29 cellular contexts compared by ENCODE assay signal in genomic region chr11:115141221-115141620, GRCh38.
"Had no signal": no experiment of that assay in that cellular context is flagged by ENCODE, and none has a peak within 500 bp of the region (broad histone marks: within the 10 kb centered on the region; RNA-seq: fewer than 3 reads in every experiment).

No MANE protein-coding gene starts in this region.

- H3K36me3 Mint-ChIP-seq: activated CD8-positive, alpha-beta memory T cell treated with anti-CD3 and anti-CD28 coated beads, Interleukin-2, amount 10 ng/mL, durations not matched to agents 7 days and 5 days; activated naive CD4-positive, alpha-beta T cell treated with anti-CD3 and anti-CD28 coated beads, Interleukin-2, amount 10 ng/mL, durations not matched to agents 7 days and 5 days; activated naive CD8-positive, alpha-beta T cell had no signal

- H3K27me3 Mint-ChIP-seq: activated CD4-positive, alpha-beta memory T cell treated with anti-CD3 and anti-CD28 coated beads, Interleukin-2, amount 10 ng/mL, durations not matched to agents 7 days and 5 days; activated naive CD4-positive, alpha-beta T cell treated with anti-CD3 and anti-CD28 coated beads, Interleukin-2, amount 10 ng/mL, durations not matched to agents 7 days and 5 days; activated naive CD8-positive, alpha-beta T cell treated with anti-CD3 and anti-CD28 coated beads, Interleukin-2, amount 50 U/mL, for 24 hours had no signal

- DNase-seq: activated CD4-positive, alpha-beta memory T cell treated with anti-CD3 and anti-CD28 coated beads, Interleukin-2, amount 10 ng/mL, durations not matched to agents 7 days and 5 days; activated CD4-positive, alpha-beta T cell treated with anti-CD3 and anti-CD28 coated beads for 1 hour; activated CD4-positive, alpha-beta T cell treated with anti-CD3 and anti-CD28 coated beads for 48 hours; activated CD4-positive, CD25-positive, alpha-beta regulatory T cell; activated CD8-positive, alpha-beta memory T cell treated with anti-CD3 and anti-CD28 coated beads for 24 hours; activated CD8-positive, alpha-beta memory T cell treated with anti-CD3 and anti-CD28 coated beads, Interleukin-2, amount 10 ng/mL, durations not matched to agents 7 days and 5 days; activated CD8-positive, alpha-beta memory T cell treated with anti-CD3 and anti-CD28 coated beads, Interleukin-2, amount 50 U/mL, for 48 hours; activated effector memory CD4-positive, alpha-beta T cell treated with Interleukin-2 at 50 U/mL for 16 hours; activated naive CD4-positive, alpha-beta T cell treated with anti-CD3 and anti-CD28 coated beads, Interleukin-2, amount 10 ng/mL, durations not matched to agents 7 days and 5 days; activated naive CD8-positive, alpha-beta T cell treated with anti-CD3 and anti-CD28 coated beads, Interleukin-2, amount 50 U/mL, for 24 hours; activated T-cell treated with anti-CD3 and anti-CD28 coated beads, Interleukin-2, amount 50 U/mL, for 48 hours; anterior cingulate cortex; brain microvascular endothelial cell; central memory CD4-positive, alpha-beta T cell; Kasumi-1; MM.1S; MV-4-11; NCI-H1092; NCI-H1436 treated with DMSO at 0.1 percent for 48 hours; NCI-H187 treated with DMSO at 0.1 percent for 48 hours; NCI-H2081; NCI-H226; NCI-H524; SHP77; SJCRH30; T1000; WERI-Rb-1 had no signal

- H3K4me3 Mint-ChIP-seq: activated CD4-positive, alpha-beta memory T cell treated with anti-CD3 and anti-CD28 coated beads, Interleukin-2, amount 10 ng/mL, durations not matched to agents 7 days and 5 days; activated CD8-positive, alpha-beta memory T cell treated with anti-CD3 and anti-CD28 coated beads, Interleukin-2, amount 10 ng/mL, durations not matched to agents 7 days and 5 days; activated naive CD4-positive, alpha-beta T cell treated with anti-CD3 and anti-CD28 coated beads, Interleukin-2, amount 10 ng/mL, durations not matched to agents 7 days and 5 days; activated naive CD8-positive, alpha-beta T cell; activated naive CD8-positive, alpha-beta T cell treated with anti-CD3 and anti-CD28 coated beads, Interleukin-2, amount 50 U/mL, for 24 hours had no signal

- H3K9me3 Mint-ChIP-seq: activated CD4-positive, alpha-beta memory T cell treated with anti-CD3 and anti-CD28 coated beads, Interleukin-2, amount 10 ng/mL, durations not matched to agents 7 days and 5 days; activated naive CD4-positive, alpha-beta T cell treated with anti-CD3 and anti-CD28 coated beads, Interleukin-2, amount 10 ng/mL, durations not matched to agents 7 days and 5 days; activated naive CD8-positive, alpha-beta T cell treated with anti-CD3 and anti-CD28 coated beads, Interleukin-2, amount 50 U/mL, for 24 hours had no signal

- ATAC-seq: activated CD8-positive, alpha-beta memory T cell treated with anti-CD3 and anti-CD28 coated beads, Interleukin-2, amount 10 ng/mL, durations not matched to agents 7 days and 5 days; activated naive CD8-positive, alpha-beta T cell treated with anti-CD3 and anti-CD28 coated beads, Interleukin-2, amount 50 U/mL, for 24 hours; Panc1 had no signal

- H3K27ac Mint-ChIP-seq: activated CD4-positive, alpha-beta memory T cell treated with anti-CD3 and anti-CD28 coated beads, Interleukin-2, amount 10 ng/mL, durations not matched to agents 7 days and 5 days; activated CD8-positive, alpha-beta memory T cell treated with anti-CD3 and anti-CD28 coated beads, Interleukin-2, amount 10 ng/mL, durations not matched to agents 7 days and 5 days; activated naive CD4-positive, alpha-beta T cell treated with anti-CD3 and anti-CD28 coated beads, Interleukin-2, amount 10 ng/mL, durations not matched to agents 7 days and 5 days; activated naive CD8-positive, alpha-beta T cell; activated naive CD8-positive, alpha-beta T cell treated with anti-CD3 and anti-CD28 coated beads, Interleukin-2, amount 50 U/mL, for 24 hours had no signal

- H3K4me1 Mint-ChIP-seq: activated CD4-positive, alpha-beta memory T cell treated with anti-CD3 and anti-CD28 coated beads, Interleukin-2, amount 10 ng/mL, durations not matched to agents 7 days and 5 days; activated CD8-positive, alpha-beta memory T cell treated with anti-CD3 and anti-CD28 coated beads, Interleukin-2, amount 10 ng/mL, durations not matched to agents 7 days and 5 days; activated naive CD4-positive, alpha-beta T cell treated with anti-CD3 and anti-CD28 coated beads, Interleukin-2, amount 10 ng/mL, durations not matched to agents 7 days and 5 days; activated naive CD8-positive, alpha-beta T cell treated with anti-CD3 and anti-CD28 coated beads, Interleukin-2, amount 50 U/mL, for 24 hours had no signal
